In the genomic region with DNA sequence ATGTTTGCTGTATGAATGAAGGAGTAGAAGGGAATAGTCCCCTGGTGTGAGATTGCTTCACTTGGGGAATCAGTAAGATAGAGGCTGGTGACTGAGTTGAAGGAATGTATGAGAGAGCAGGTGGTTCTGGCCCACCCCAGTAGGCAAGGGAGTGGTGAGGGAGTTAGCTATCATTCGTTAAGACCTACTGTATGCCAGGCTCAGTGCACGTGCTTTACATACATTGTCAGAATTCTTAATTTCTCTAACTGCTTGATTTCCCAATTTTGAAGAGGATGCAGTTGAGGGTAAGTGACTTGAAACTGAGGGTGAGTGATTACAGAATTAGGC, we compare ENCODE assay signal across 8 cellular contexts. TPM values are rescaled to one million over a fixed set of nuclear protein-coding genes. Genes with fewer than 3 reads are reported as not detected.
DNase-seq lines count a peak whose midpoint lies in the region; ATAC-seq, FAIRE-seq and TF ChIP-seq lines count a peak whose summit lies in the region.

No MANE protein-coding gene starts in this region.

- no TSS peak for BruUV-seq in Panc1 (replicated peaks; lab: Mats Ljungman, UMichigan)

- CTCF ChIA-PET in AG04449 (lab: Yijun Ruan, JAX) (no interaction called here), Panc1 (lab: Charles Lee) (interaction anchor here (0.7 kb wide), 1 partner anchor 14 kb away, joined by 6 read pairs; no protein-coding TSS in a partner anchor)

- TF ChIP-seq CTCF in AG04449 (IDR thresholded peaks at IDR 0.05; ENCODE audit: insufficient read depth, low read length, missing control alignments) (no peak), Panc1 (IDR thresholded peaks at IDR 0.05) (no peak), epithelial cell of esophagus (IDR thresholded peaks at IDR 0.05; ENCODE audit: insufficient read depth, low read depth, low read length, missing control alignments) (no peak), pancreas (IDR thresholded peaks at IDR 0.05) (no peak)

- H3K4me3 ChIP-seq in AG04449 (ENCODE audit: low read depth, low read length) (peak overlapping the region; percentile 81), Panc1 (ENCODE audit: low read depth in 2 of 2, low read length in 2 of 2) (peak overlapping the region; percentile 93 to 100), epithelial cell of esophagus (ENCODE audit: low read length) (peak overlapping the region; percentile 80), pancreas (peak overlapping the region; percentile 19 to 67 (median 54))

- intact Hi-C loops in Panc1 (cut with micrococcal nuclease; ENCODE audit: unreplicated experiment) (no loop called here), pancreas (cut with DNase I) (no loop called here)

- in situ Hi-C loops in Panc1 (cut with HindIII; ENCODE audit: low pct_unique_long_range_greater_than_20kb, low sequenced_read_pairs) = no loop called here

- FAIRE-seq in pancreas (lab: Jason Lieb, UNC) = no peak

- H3K27me3 ChIP-seq in Panc1 (ENCODE audit: control insufficient read depth, insufficient read depth, low read length) (no peaks in the 10 kb centered on the region), pancreas (peaks cover 0 to 4% (median 0%) of the 10 kb centered on the region in 4 donors)

- H3K9me3 ChIP-seq in Panc1 (ENCODE audit: control insufficient read depth, insufficient read depth, low read depth, low read length) (no peaks in the 10 kb centered on the region), pancreas (no peaks in the 10 kb centered on the region)

- POLR2A ChIA-PET in AG04449 (lab: Yijun Ruan, JAX) = interaction anchor here (1.1 kb wide), 1 partner anchor 22 kb away, joined by 5 read pairs; no protein-coding TSS in a partner anchor
- POLR2A ChIA-PET in Panc1 (lab: Charles Lee) = no interaction called here

- DNase-seq in AG04449 (ENCODE audit: low read depth, low spot score) = no peak
- no peak for DNase-seq in Panc1 (ENCODE audit: low read depth, low spot score)
- peak; percentile 5 for DNase-seq in epithelial cell of esophagus (ENCODE audit: low read depth)
- no peak for DNase-seq in pancreas
- no peak for DNase-seq in activated effector memory CD4-positive, alpha-beta T cell treated with anti-CD3 and anti-CD28 coated beads, Interleukin-2, amount 50 U/mL, for 16 hours
- no peak for DNase-seq in activated CD4-positive, alpha-beta T cell treated with anti-CD3 and anti-CD28 coated beads, Interleukin-2, amount 50 U/mL, for 1 hour

- no peaks in the 10 kb centered on the region for H3K36me3 ChIP-seq in Panc1 (ENCODE audit: control insufficient read depth, insufficient read depth, low read length)
- H3K36me3 ChIP-seq in pancreas = no peaks in the 10 kb centered on the region

- WGBS in pancreas, 2 donors = 0 to 18% methylated on average over 2 of the region's 2 CpGs

- ATAC-seq in GM19395 (IDR thresholded peaks at IDR 0.05; ENCODE audit: unreplicated experiment) = peak; percentile 5
- peak; percentile 4; the same call in 1 of the 2 replicates for ATAC-seq in Panc1
- no peak for ATAC-seq in pancreas
- ATAC-seq in HG02884 (IDR thresholded peaks at IDR 0.05; ENCODE audit: unreplicated experiment) = no peak

- H3K4me1 ChIP-seq in Panc1 (ENCODE audit: control insufficient read depth, insufficient read depth, low read length) (peaks cover 44% of the 10 kb centered on the region), pancreas (no peaks in the 10 kb centered on the region)

- H3K27ac ChIP-seq in Panc1 (ENCODE audit: low read length) (peak overlapping the region; percentile 97), pancreas (no peak overlapping the region)

RNA-seq across cellular contexts. Expression of a gene that starts 0.7 kb away (rescaled TPM):
- total RNA-seq in Panc1 (2021; ENCODE audit: unreplicated experiment) (117 TPM), pancreas (10 to 100 TPM in 4 of 6 donors, 1 to 10 TPM in 2; 7.7 to 16.4 (median 13.8) TPM)
- 26.9 TPM for polyA plus RNA-seq in Panc1 (2012; ENCODE audit: insufficient read length)
- polyA plus RNA-seq in pancreas = 1 to 10 TPM; 3.3 to 8.9 TPM

Comparison
In these comparisons a context has a peak if more than half of its experiments do, and no peak if none do; other contexts are left out.
1. ATAC-seq: peak in GM19395 (single experiment) and Panc1 (single experiment); none in pancreas (0 of 4) and HG02884 (single experiment).
2. Peak in every context shown above with its lines, with median percentiles within 50 percentile points of each other: H3K4me3 ChIP-seq.